Comparison of ENCODE assay signal across 33 cellular contexts in genomic region chr2:42593282-42593681, GRCh38.
"Had no signal": no experiment of that assay in that cellular context is flagged by ENCODE, and none has a peak within 500 bp of the region (broad histone marks: within the 10 kb centered on the region; RNA-seq: fewer than 3 reads in every experiment).

No MANE protein-coding gene starts in this region.

- H3K4me2 ChIP-seq: KMS-11 had no signal

- H3K27ac ChIP-seq: KMS-11 had no signal

- H3K9ac ChIP-seq: KMS-11 had no signal

- H3K27me3 ChIP-seq: MG63 had no signal

- DNase-seq: Karpas-422, Kasumi-1, MG63, MM.1S, MV-4-11, NCI-H1048, NCI-H1092, NCI-H1092 treated with DMSO at 0.1 percent for 48 hours, NCI-H1105, NCI-H1105 treated with DMSO at 0.1 percent for 48 hours, NCI-H1417 treated with DMSO at 0.1 percent for 48 hours, NCI-H1436, NCI-H1436 treated with DMSO at 0.1 percent for 48 hours, NCI-H146, NCI-H1694, NCI-H1694 treated with DMSO at 0.1 percent for 48 hours, NCI-H187, NCI-H187 treated with DMSO at 0.1 percent for 48 hours, NCI-H1930, NCI-H2029, NCI-H2029 treated with DMSO at 0.1 percent for 48 hours, NCI-H2081, NCI-H2081 treated with DMSO at 0.1 percent for 48 hours, NCI-H2107, NCI-H2171, NCI-H2171 treated with DMSO at 0.1 percent for 48 hours, NCI-H2227 treated with DMSO at 0.1 percent for 48 hours, NCI-H226, NCI-H345, NCI-H446, NCI-H446 treated with DMSO at 0.1 percent for 48 hours, NCI-H510A had no signal

- H3K4me3 ChIP-seq: MG63 had no signal

- H3K9me3 ChIP-seq: MG63 had no signal
